ENCODE assay signal across 26 cellular contexts in genomic region chr12:9122166-9122609, GRCh38. TPM values are rescaled to one million over a fixed set of nuclear protein-coding genes. Genes with fewer than 3 reads are reported as not detected.
A peak's percentile ranks its signal among the peaks of the same experiment; 100 is the strongest.
DNase-seq lines count a peak whose midpoint lies in the region; ATAC-seq and TF ChIP-seq lines count a peak whose summit lies in the region.
"Had no signal": no experiment of that assay in that cellular context is flagged by ENCODE, and none has a peak within 500 bp of the region (broad histone marks: within the 10 kb centered on the region; RNA-seq: fewer than 3 reads in every experiment).

No MANE protein-coding gene starts in this region.

- H3K9me3 ChIP-seq in ascending aorta (no peaks in the 10 kb centered on the region), right lobe of liver (no peaks in the 10 kb centered on the region)

- H3K36me3 ChIP-seq in ascending aorta = no peaks in the 10 kb centered on the region
- no peaks in the 10 kb centered on the region for H3K36me3 ChIP-seq in right lobe of liver

- peaks cover 3 to 30% of the 10 kb centered on the region in 2 donors for H3K4me1 ChIP-seq in ascending aorta
- peaks cover 0 to 45% (median 18%) of the 10 kb centered on the region in 4 donors for H3K4me1 ChIP-seq in right lobe of liver

- peak; percentile 70 for DNase-seq in HuH-7 (ENCODE audit: low spot score)
- no peak for DNase-seq in ascending aorta (ENCODE audit: low spot score in 2 of 2)
- DNase-seq in right lobe of liver = no peak
- no peak for DNase-seq in type B pancreatic cell (ENCODE audit: extremely low spot score, unreplicated experiment)
- DNase-seq in COR-L47 (lab: John Stamatoyannopoulos, UW) = no peak
- DNase-seq: activated CD8-positive, alpha-beta memory T cell treated with anti-CD3 and anti-CD28 coated beads, Interleukin-2, amount 10 ng/mL, durations not matched to agents 7 days and 5 days; activated naive CD4-positive, alpha-beta T cell; activated T-cell treated with anti-CD3 and anti-CD28 coated beads, Interleukin-2, amount 50 U/mL, for 72 hours; C1 segment of cervical spinal cord; Calu3; DMS79 treated with DMSO at 0.1 percent for 48 hours; glutamatergic neuron; IMR-90; naive thymus-derived CD4-positive, alpha-beta T cell; NCI-H1048; NCI-H2081; NCI-H2227 treated with DMSO at 0.1 percent for 48 hours; NCI-H69; SHP77 treated with DMSO at 0.1 percent for 48 hours; stimulated activated naive CD4-positive, alpha-beta T cell treated with Interleukin-2 at 50 U/mL for 16 hours; T-helper 9 cell had no signal

- WGBS in right lobe of liver (ENCODE audit: insufficient coverage, low coverage, low lambda C conversion rate, missing lambda C conversion rate) = 17% methylated on average over 3 of the region's 3 CpGs

- TF ChIP-seq CTCF in ascending aorta (IDR thresholded peaks at IDR 0.05) = no peak
- TF ChIP-seq CTCF in right lobe of liver (IDR thresholded peaks at IDR 0.05) = no peak
- TF ChIP-seq CTCF in type B pancreatic cell (conservative IDR thresholded peaks at IDR 0.05) = no peak

- H3K4me1 Mint-ChIP-seq in type B pancreatic cell (ENCODE audit: unreplicated experiment) = no peaks in the 10 kb centered on the region

- peak overlapping the region in 1 of 2 donors; percentile 39 for H3K27ac ChIP-seq in ascending aorta
- H3K27ac ChIP-seq in right lobe of liver = peak overlapping the region; percentile 28 to 80 (median 78)

- intact Hi-C loops in ascending aorta (cut with DNase I) = no loop called here
- intact Hi-C loops in right lobe of liver (cut with DNase I) = no loop called here

- peaks cover 11% of the 10 kb centered on the region for H3K27me3 Mint-ChIP-seq in type B pancreatic cell
- H3K27me3 Mint-ChIP-seq: brain had no signal

- ATAC-seq in right lobe of liver (peak; percentile 43 to 52 (median 50)), GM18861 (IDR thresholded peaks at IDR 0.05; ENCODE audit: unreplicated experiment) (no peak), HG02884 (IDR thresholded peaks at IDR 0.05; ENCODE audit: unreplicated experiment) (no peak)
- ATAC-seq: activated CD8-positive, alpha-beta memory T cell treated with anti-CD3 and anti-CD28 coated beads, Interleukin-2, amount 10 ng/mL, durations not matched to agents 7 days and 5 days; activated T-cell treated with anti-CD3 and anti-CD28 coated beads, Interleukin-2, amount 50 U/mL, for 72 hours; naive thymus-derived CD4-positive, alpha-beta T cell; Panc1 had no signal

- no peaks in the 10 kb centered on the region for H3K27me3 ChIP-seq in ascending aorta
- H3K27me3 ChIP-seq in right lobe of liver = no peaks in the 10 kb centered on the region

- H3K27ac Mint-ChIP-seq in type B pancreatic cell = peak overlapping the region; percentile 17
- H3K27ac Mint-ChIP-seq: activated CD8-positive, alpha-beta memory T cell treated with anti-CD3 and anti-CD28 coated beads, Interleukin-2, amount 10 ng/mL, durations not matched to agents 7 days and 5 days; activated T-cell treated with anti-CD3 and anti-CD28 coated beads, Interleukin-2, amount 50 U/mL, for 72 hours; brain; mesothelial cell of epicardium; naive thymus-derived CD4-positive, alpha-beta T cell had no signal

- no peak overlapping the region for H3K4me3 Mint-ChIP-seq in type B pancreatic cell
- H3K4me3 Mint-ChIP-seq: activated CD8-positive, alpha-beta memory T cell treated with anti-CD3 and anti-CD28 coated beads, Interleukin-2, amount 10 ng/mL, durations not matched to agents 7 days and 5 days; activated T-cell treated with anti-CD3 and anti-CD28 coated beads, Interleukin-2, amount 50 U/mL, for 72 hours; brain; mesothelial cell of epicardium; naive thymus-derived CD4-positive, alpha-beta T cell had no signal

- TF ChIP-seq POLR2A in right lobe of liver (IDR thresholded peaks at IDR 0.05) = no peak

- no peaks in the 10 kb centered on the region for H3K36me3 Mint-ChIP-seq in type B pancreatic cell
- H3K36me3 Mint-ChIP-seq: activated CD8-positive, alpha-beta memory T cell treated with anti-CD3 and anti-CD28 coated beads, Interleukin-2, amount 10 ng/mL, durations not matched to agents 7 days and 5 days; brain; mesothelial cell of epicardium had no signal

- H3K9me3 Mint-ChIP-seq in type B pancreatic cell = no peaks in the 10 kb centered on the region
- H3K9me3 Mint-ChIP-seq: activated T-cell treated with anti-CD3 and anti-CD28 coated beads, Interleukin-2, amount 50 U/mL, for 72 hours; brain; mesothelial cell of epicardium; naive thymus-derived CD4-positive, alpha-beta T cell had no signal

- peak overlapping the region; percentile 31 to 57 for H3K4me3 ChIP-seq in ascending aorta
- H3K4me3 ChIP-seq in right lobe of liver = peak overlapping the region in 1 of 3 donors; percentile 9

RNA-seq across cellular contexts. Expression of gene A2M, which starts 6.5 kb away (rescaled TPM):
- total RNA-seq in ascending aorta (846 TPM), right lobe of liver (1,000 to 10,000 TPM in 5 of 6 experiments, 100 to 1,000 TPM in 1; 978 to 3,352 (median 2,507) TPM), type B pancreatic cell (ENCODE audit: low replicate concordance) (4.9 and 84.9 TPM in 2 replicates)
- total RNA-seq: Calu3 had no signal

Comparison
In these comparisons a context has a peak if more than half of its experiments do, and no peak if none do; other contexts are left out.
1. ATAC-seq: peak in right lobe of liver (4 of 4); none in GM18861 (single experiment) and HG02884 (single experiment).